8 cellular contexts compared by ENCODE assay signal in genomic region chr6:108581237-108581931, GRCh38. TPM values are rescaled to one million over a fixed set of nuclear protein-coding genes. Genes with fewer than 3 reads are reported as not detected.
A peak's percentile ranks its signal among the peaks of the same experiment; 100 is the strongest.
DNase-seq lines count a peak whose midpoint lies in the region; ATAC-seq, FAIRE-seq and TF ChIP-seq lines count a peak whose summit lies in the region.

No MANE protein-coding gene starts in this region.

- FAIRE-seq in astrocyte (lab: Jason Lieb, UNC), result peak; percentile 80

- peak overlapping the region; percentile 37 for H3K4me3 ChIP-seq in MM.1S (ENCODE audit: low read length)
- H3K4me3 ChIP-seq in astrocyte (ENCODE audit: insufficient read depth, low read depth, low read length), result peak overlapping the region; percentile 47
- H3K4me3 ChIP-seq in urinary bladder (ENCODE audit: low read depth, low read length), result no peak overlapping the region

- H3K27me3 Mint-ChIP-seq in astrocyte (ENCODE audit: low read depth, unreplicated experiment), result no peaks in the 10 kb centered on the region

- H3F3A ChIP-seq in MM.1S (ENCODE audit: insufficient read depth, low read length), result peaks cover 98% of the 10 kb centered on the region

- H3K27ac ChIP-seq in MM.1S (ENCODE audit: low read length), result peak overlapping the region; percentile 80
- peak overlapping the region; percentile 72 for H3K27ac ChIP-seq in astrocyte (ENCODE audit: low read depth, low read length)
- H3K27ac ChIP-seq in urinary bladder (ENCODE audit: low read depth), result peak overlapping the region; percentile 76

- no peaks in the 10 kb centered on the region for H3K9me3 ChIP-seq in MM.1S (replicated peaks; ENCODE audit: insufficient read depth, low read length)
- no peaks in the 10 kb centered on the region for H3K9me3 ChIP-seq in astrocyte (ENCODE audit: insufficient read depth, low read depth, low read length)

- H3K9ac ChIP-seq in MM.1S (ENCODE audit: low read length) (peak overlapping the region; percentile 51), astrocyte (ENCODE audit: low read length) (peak overlapping the region; percentile 44)

- 8% methylated on average over 3 of the region's 3 CpGs for WGBS in urinary bladder

- no peaks in the 10 kb centered on the region for H3K36me3 ChIP-seq in MM.1S (replicated peaks; ENCODE audit: insufficient read depth, low read length)
- no peaks in the 10 kb centered on the region for H3K36me3 ChIP-seq in astrocyte (ENCODE audit: insufficient read depth, low read length)
- H3K36me3 ChIP-seq in urinary bladder (ENCODE audit: insufficient read depth), result no peaks in the 10 kb centered on the region

- H3K4me1 ChIP-seq in MM.1S (ENCODE audit: low read length) (peaks cover 92% of the 10 kb centered on the region), astrocyte (ENCODE audit: insufficient read depth, low read length) (peaks cover 42% of the 10 kb centered on the region), urinary bladder (ENCODE audit: insufficient read depth) (peaks cover 9% of the 10 kb centered on the region)

- H3K4me1 Mint-ChIP-seq in astrocyte (ENCODE audit: low read depth, unreplicated experiment), result peaks cover 72% of the 10 kb centered on the region

- H2AFZ ChIP-seq in MM.1S (ENCODE audit: low read length), result no peak overlapping the region
- no peak overlapping the region for H2AFZ ChIP-seq in astrocyte (ENCODE audit: low read depth, low read length)

- peak overlapping the region; percentile 41 for H3K4me3 Mint-ChIP-seq in astrocyte (ENCODE audit: unreplicated experiment)

- TF ChIP-seq CTCF in AG09319 (IDR thresholded peaks at IDR 0.05; ENCODE audit: low read depth, low read length), result no peak
- no peak for TF ChIP-seq CTCF in MM.1S (IDR thresholded peaks at IDR 0.05; ENCODE audit: low read length)
- TF ChIP-seq CTCF in astrocyte (IDR thresholded peaks at IDR 0.05; ENCODE audit: insufficient read depth, low read depth, low read length), result no peak

- ATAC-seq in GM21619 (IDR thresholded peaks at IDR 0.05; ENCODE audit: unreplicated experiment), result no peak
- no peak for ATAC-seq in HG03378 (IDR thresholded peaks at IDR 0.05; ENCODE audit: unreplicated experiment)

- H3K36me3 Mint-ChIP-seq in astrocyte (ENCODE audit: low read depth, unreplicated experiment), result peaks cover 11% of the 10 kb centered on the region

- H3K9me3 Mint-ChIP-seq in astrocyte (ENCODE audit: unreplicated experiment), result no peaks in the 10 kb centered on the region

- H4K20me1 ChIP-seq in MM.1S (ENCODE audit: insufficient read depth, low read length), result peaks cover 58% of the 10 kb centered on the region; the same call in 1 of the 2 replicates
- H4K20me1 ChIP-seq in astrocyte (ENCODE audit: insufficient read depth, low read length), result peaks cover 77% of the 10 kb centered on the region

- H3K27ac Mint-ChIP-seq in astrocyte (ENCODE audit: unreplicated experiment), result peak overlapping the region; percentile 97

- H3K79me2 ChIP-seq in MM.1S (ENCODE audit: low read length), result peaks cover 99% of the 10 kb centered on the region
- H3K79me2 ChIP-seq in astrocyte (ENCODE audit: insufficient read depth, low read length), result peaks cover 88% of the 10 kb centered on the region

- H3K9me2 ChIP-seq in MM.1S (replicated peaks; ENCODE audit: insufficient read depth, low read length), result no peaks in the 10 kb centered on the region

- H3K4me2 ChIP-seq in MM.1S (ENCODE audit: low read depth, low read length) (peak overlapping the region; percentile 70), astrocyte (ENCODE audit: low read length) (peak overlapping the region; percentile 84)

- DNase-seq in AG09319 (ENCODE audit: extremely low read depth, low read depth) (peak; percentile 86), MM.1S (peak; percentile 79), astrocyte (ENCODE audit: low read depth) (peak; percentile 91), left kidney (ENCODE audit: low read depth, low spot score) (peak; percentile 52), middle frontal gyrus (ENCODE audit: extremely low spot score, low spot score) (no peak)

- no peaks in the 10 kb centered on the region for H3K27me3 ChIP-seq in MM.1S (replicated peaks; ENCODE audit: insufficient read depth, low read length)
- H3K27me3 ChIP-seq in astrocyte (ENCODE audit: insufficient read depth, low read length), result no peaks in the 10 kb centered on the region

RNA-seq across cellular contexts. Expression of gene FOXO3, which starts 20.7 kb away (rescaled TPM):
- total RNA-seq in astrocyte (35.0 and 37.3 TPM in 2 replicates), urinary bladder (43.7 TPM)
- 48.2 TPM for polyA plus RNA-seq in urinary bladder
